Comparison of ENCODE assay signal across 2 cellular contexts in genomic region chr7:98056580-98056979, GRCh38.
TF ChIP-seq lines count a peak whose summit lies in the region.

No MANE protein-coding gene starts in this region.

TF ChIP-seq in IMR-90, 13 proteins besides CTCF, POLR2A, EP300 and RAD21:
- TF ChIP-seq MAZ (IDR thresholded peaks at IDR 0.05; ENCODE audit: borderline replicate concordance, low read depth, low read length) (no peak), NFE2L2 (IDR thresholded peaks at IDR 0.05; ENCODE audit: low read depth, low read length) (no peak), CHD1 (IDR thresholded peaks at IDR 0.05; ENCODE audit: low read depth, low read length) (no peak)

TF ChIP-seq in HepG2, 621 proteins besides CTCF, POLR2A, EP300 and RAD21:
- TF ChIP-seq, protein P1, sequence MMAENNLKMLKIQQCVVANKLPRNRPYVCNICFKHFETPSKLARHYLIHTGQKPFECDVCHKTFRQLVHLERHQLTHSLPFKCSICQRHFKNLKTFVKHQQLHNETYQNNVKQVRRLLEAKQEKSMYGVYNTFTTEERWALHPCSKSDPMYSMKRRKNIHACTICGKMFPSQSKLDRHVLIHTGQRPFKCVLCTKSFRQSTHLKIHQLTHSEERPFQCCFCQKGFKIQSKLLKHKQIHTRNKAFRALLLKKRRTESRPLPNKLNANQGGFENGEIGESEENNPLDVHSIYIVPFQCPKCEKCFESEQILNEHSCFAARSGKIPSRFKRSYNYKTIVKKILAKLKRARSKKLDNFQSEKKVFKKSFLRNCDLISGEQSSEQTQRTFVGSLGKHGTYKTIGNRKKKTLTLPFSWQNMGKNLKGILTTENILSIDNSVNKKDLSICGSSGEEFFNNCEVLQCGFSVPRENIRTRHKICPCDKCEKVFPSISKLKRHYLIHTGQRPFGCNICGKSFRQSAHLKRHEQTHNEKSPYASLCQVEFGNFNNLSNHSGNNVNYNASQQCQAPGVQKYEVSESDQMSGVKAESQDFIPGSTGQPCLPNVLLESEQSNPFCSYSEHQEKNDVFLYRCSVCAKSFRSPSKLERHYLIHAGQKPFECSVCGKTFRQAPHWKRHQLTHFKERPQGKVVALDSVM (CRISPR knock-in tag; IDR thresholded peaks at IDR 0.05), result no peak
- TF ChIP-seq ZNF232 (CRISPR knock-in tag; IDR thresholded peaks at IDR 0.05; ENCODE audit: borderline replicate concordance) (no peak), ZNF180 (CRISPR knock-in tag; IDR thresholded peaks at IDR 0.05; ENCODE audit: borderline replicate concordance, low read depth) (no peak), ZNF12 (CRISPR knock-in tag; IDR thresholded peaks at IDR 0.05) (no peak), GPBP1L1 (CRISPR knock-in tag; IDR thresholded peaks at IDR 0.05) (no peak), IKZF1 (IDR thresholded peaks at IDR 0.05) (no peak), ZBTB8A (CRISPR knock-in tag; IDR thresholded peaks at IDR 0.05; ENCODE audit: borderline replicate concordance, low read depth) (no peak), ZFP62 (CRISPR knock-in tag; IDR thresholded peaks at IDR 0.05) (no peak), HOXA9 (CRISPR knock-in tag; IDR thresholded peaks at IDR 0.05; ENCODE audit: borderline replicate concordance) (no peak), EHMT2 (IDR thresholded peaks at IDR 0.05; ENCODE audit: borderline replicate concordance, low read depth, low read length) (no peak), ZNF10 (CRISPR knock-in tag; IDR thresholded peaks at IDR 0.05; ENCODE audit: borderline replicate concordance, low read depth) (no peak)
- TF ChIP-seq, protein P2, sequence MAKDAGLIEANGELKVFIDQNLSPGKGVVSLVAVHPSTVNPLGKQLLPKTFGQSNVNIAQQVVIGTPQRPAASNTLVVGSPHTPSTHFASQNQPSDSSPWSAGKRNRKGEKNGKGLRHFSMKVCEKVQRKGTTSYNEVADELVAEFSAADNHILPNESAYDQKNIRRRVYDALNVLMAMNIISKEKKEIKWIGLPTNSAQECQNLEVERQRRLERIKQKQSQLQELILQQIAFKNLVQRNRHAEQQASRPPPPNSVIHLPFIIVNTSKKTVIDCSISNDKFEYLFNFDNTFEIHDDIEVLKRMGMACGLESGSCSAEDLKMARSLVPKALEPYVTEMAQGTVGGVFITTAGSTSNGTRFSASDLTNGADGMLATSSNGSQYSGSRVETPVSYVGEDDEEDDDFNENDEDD (CRISPR knock-in tag; IDR thresholded peaks at IDR 0.05; ENCODE audit: borderline replicate concordance), result no peak
- TF ChIP-seq, protein P3, sequence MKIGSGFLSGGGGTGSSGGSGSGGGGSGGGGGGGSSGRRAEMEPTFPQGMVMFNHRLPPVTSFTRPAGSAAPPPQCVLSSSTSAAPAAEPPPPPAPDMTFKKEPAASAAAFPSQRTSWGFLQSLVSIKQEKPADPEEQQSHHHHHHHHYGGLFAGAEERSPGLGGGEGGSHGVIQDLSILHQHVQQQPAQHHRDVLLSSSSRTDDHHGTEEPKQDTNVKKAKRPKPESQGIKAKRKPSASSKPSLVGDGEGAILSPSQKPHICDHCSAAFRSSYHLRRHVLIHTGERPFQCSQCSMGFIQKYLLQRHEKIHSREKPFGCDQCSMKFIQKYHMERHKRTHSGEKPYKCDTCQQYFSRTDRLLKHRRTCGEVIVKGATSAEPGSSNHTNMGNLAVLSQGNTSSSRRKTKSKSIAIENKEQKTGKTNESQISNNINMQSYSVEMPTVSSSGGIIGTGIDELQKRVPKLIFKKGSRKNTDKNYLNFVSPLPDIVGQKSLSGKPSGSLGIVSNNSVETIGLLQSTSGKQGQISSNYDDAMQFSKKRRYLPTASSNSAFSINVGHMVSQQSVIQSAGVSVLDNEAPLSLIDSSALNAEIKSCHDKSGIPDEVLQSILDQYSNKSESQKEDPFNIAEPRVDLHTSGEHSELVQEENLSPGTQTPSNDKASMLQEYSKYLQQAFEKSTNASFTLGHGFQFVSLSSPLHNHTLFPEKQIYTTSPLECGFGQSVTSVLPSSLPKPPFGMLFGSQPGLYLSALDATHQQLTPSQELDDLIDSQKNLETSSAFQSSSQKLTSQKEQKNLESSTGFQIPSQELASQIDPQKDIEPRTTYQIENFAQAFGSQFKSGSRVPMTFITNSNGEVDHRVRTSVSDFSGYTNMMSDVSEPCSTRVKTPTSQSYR (CRISPR knock-in tag; IDR thresholded peaks at IDR 0.05; ENCODE audit: borderline replicate concordance), result no peak
TF ChIP-seq in HepG2: peak in this region for 0.
